ENCODE assay signal across 8 cellular contexts in the genomic region with DNA sequence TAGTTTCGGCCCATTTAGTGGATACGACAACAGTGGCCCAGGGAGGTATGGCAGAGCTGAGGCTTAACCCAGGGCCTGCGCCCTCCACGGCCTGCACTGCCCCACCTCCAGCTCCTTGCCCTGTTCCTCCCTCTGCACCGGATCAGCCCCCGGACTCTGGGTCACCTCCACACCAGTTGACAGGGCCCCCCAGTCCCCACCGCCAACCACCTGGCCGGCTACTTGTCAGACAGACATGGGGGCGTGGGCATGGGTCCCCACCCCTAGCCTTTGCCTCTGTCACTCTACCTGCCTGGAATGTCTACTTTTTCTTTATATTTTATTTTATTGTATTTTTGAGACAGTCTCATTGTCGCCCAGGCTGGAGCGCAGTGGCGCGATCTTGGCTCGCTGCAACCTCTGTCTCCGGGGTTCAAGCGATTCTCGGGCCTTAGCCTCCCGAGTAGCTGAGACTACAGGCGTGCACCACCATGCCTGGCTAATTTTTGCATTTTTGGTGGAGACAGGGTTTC. TPM values are rescaled to one million over a fixed set of nuclear protein-coding genes. Genes with fewer than 3 reads are reported as not detected.
DNase-seq lines count a peak whose midpoint lies in the region; ATAC-seq and TF ChIP-seq lines count a peak whose summit lies in the region.

No MANE protein-coding gene starts in this region.

- peak overlapping the region; percentile 59 for H3K27ac ChIP-seq in caudate nucleus (ENCODE audit: low read depth, low read length)

- H3K4me3 Mint-ChIP-seq in activated T-cell treated with anti-CD3 and anti-CD28 coated beads, Interleukin-2, amount 50 U/mL, for 24 hours, result peak overlapping the region; percentile 91
- H3K4me3 Mint-ChIP-seq in memory B cell (peak overlapping the region; percentile 85), type B pancreatic cell (peak overlapping the region; percentile 90)

- no peak for TF ChIP-seq CTCF in type B pancreatic cell (conservative IDR thresholded peaks at IDR 0.05)

- peak overlapping the region; percentile 91 for H3K27ac Mint-ChIP-seq in activated T-cell treated with anti-CD3 and anti-CD28 coated beads, Interleukin-2, amount 50 U/mL, for 24 hours
- H3K27ac Mint-ChIP-seq in memory B cell, result peak overlapping the region; percentile 95
- H3K27ac Mint-ChIP-seq in type B pancreatic cell, result peak overlapping the region; percentile 95

- no peaks in the 10 kb centered on the region for H3K27me3 Mint-ChIP-seq in activated T-cell treated with anti-CD3 and anti-CD28 coated beads, Interleukin-2, amount 50 U/mL, for 24 hours
- H3K27me3 Mint-ChIP-seq in memory B cell (no peaks in the 10 kb centered on the region), type B pancreatic cell (peaks cover 19% of the 10 kb centered on the region)

- peaks cover 27% of the 10 kb centered on the region for H3K4me1 Mint-ChIP-seq in activated T-cell treated with anti-CD3 and anti-CD28 coated beads, Interleukin-2, amount 50 U/mL, for 24 hours (ENCODE audit: low read depth)
- H3K4me1 Mint-ChIP-seq in memory B cell, result peaks cover 40% of the 10 kb centered on the region
- peaks cover 12% of the 10 kb centered on the region for H3K4me1 Mint-ChIP-seq in type B pancreatic cell (ENCODE audit: unreplicated experiment)

- no peak for ATAC-seq in memory B cell (ENCODE audit: low read depth)
- no peak for ATAC-seq in HG03432 (IDR thresholded peaks at IDR 0.05; ENCODE audit: unreplicated experiment)

- H3K9me3 Mint-ChIP-seq in activated T-cell treated with anti-CD3 and anti-CD28 coated beads, Interleukin-2, amount 50 U/mL, for 24 hours, result no peaks in the 10 kb centered on the region
- no peaks in the 10 kb centered on the region for H3K9me3 Mint-ChIP-seq in memory B cell
- H3K9me3 Mint-ChIP-seq in type B pancreatic cell, result no peaks in the 10 kb centered on the region

- DNase-seq in activated T-cell treated with anti-CD3 and anti-CD28 coated beads, Interleukin-2, amount 50 U/mL, for 24 hours, result no peak
- no peak for DNase-seq in activated T-cell treated with anti-CD3 and anti-CD28 coated beads for 4 hours
- no peak for DNase-seq in caudate nucleus (lab: John Stamatoyannopoulos, UW)
- DNase-seq in memory B cell (ENCODE audit: low spot score in 2 of 2), result no peak
- DNase-seq in type B pancreatic cell (ENCODE audit: extremely low spot score, unreplicated experiment), result no peak
- no peak for DNase-seq in RPMI8226
- no peak for DNase-seq in anterior cingulate cortex (lab: John Stamatoyannopoulos, UW)

- H3K36me3 Mint-ChIP-seq in activated T-cell treated with anti-CD3 and anti-CD28 coated beads, Interleukin-2, amount 50 U/mL, for 24 hours (ENCODE audit: low read depth), result peaks cover 34% of the 10 kb centered on the region
- H3K36me3 Mint-ChIP-seq in memory B cell (peaks cover 16% of the 10 kb centered on the region), type B pancreatic cell (peaks cover 15% of the 10 kb centered on the region)

RNA-seq across cellular contexts. Expression of gene ACTG1, which starts 3.0 kb away (rescaled TPM):
- total RNA-seq in type B pancreatic cell (ENCODE audit: low replicate concordance), result 3,089 and 3,451 TPM in 2 replicates

RNA-seq across cellular contexts. Expression of gene FSCN2, which starts 12.6 kb away (rescaled TPM):
- 3.6 and 3.8 TPM in 2 replicates for total RNA-seq in type B pancreatic cell (ENCODE audit: low replicate concordance)

RNA-seq across cellular contexts. Expression of gene FAAP100, which starts 36.6 kb away (rescaled TPM):
- total RNA-seq in type B pancreatic cell (ENCODE audit: low replicate concordance), result 33.5 and 44.7 TPM in 2 replicates
